8 cellular contexts compared by ENCODE assay signal in the genomic region with DNA sequence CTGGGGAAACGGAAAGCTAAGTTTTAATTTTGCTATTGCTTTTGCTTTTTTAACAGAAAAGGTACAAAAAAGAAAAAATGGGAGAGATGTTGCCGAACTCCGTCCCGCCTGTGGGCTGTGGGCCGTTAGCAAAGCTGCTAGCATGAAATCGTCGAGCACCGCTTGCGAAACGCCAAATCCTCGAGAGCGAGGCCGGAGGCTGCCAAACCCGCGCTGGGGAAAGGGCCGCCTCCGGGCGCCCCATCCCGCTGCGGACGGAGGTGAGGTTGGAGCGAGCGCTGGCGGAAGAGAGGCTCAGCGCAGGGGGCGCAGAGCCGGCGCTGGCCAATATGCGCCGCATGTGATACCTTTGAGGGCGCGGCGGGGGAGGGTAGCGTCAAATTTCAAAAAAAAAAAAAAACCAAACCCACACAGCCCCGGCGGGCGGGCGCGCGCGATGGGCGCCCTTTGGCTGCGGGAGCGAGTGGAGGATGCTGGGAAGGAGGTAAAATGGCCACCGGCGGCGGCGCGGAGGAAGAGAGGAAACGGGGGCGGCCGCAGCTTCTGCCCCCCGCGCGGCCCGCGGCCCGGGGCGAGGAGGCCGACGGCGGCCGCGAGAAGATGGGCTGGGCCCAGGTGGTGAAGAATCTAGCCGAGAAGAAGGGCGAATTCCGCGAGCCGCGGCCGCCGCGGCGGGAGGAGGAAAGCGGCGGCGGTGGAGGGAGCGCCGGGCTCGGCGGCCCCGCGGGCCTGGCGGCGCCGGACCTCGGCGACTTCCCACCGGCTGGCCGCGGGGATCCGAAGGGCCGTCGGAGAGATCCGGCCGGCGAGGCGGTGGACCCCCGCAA. TPM values are rescaled to one million over a fixed set of nuclear protein-coding genes. Genes with fewer than 3 reads are reported as not detected.
DNase-seq lines count a peak whose midpoint lies in the region; ATAC-seq, FAIRE-seq and TF ChIP-seq lines count a peak whose summit lies in the region.

A gene with protein sequence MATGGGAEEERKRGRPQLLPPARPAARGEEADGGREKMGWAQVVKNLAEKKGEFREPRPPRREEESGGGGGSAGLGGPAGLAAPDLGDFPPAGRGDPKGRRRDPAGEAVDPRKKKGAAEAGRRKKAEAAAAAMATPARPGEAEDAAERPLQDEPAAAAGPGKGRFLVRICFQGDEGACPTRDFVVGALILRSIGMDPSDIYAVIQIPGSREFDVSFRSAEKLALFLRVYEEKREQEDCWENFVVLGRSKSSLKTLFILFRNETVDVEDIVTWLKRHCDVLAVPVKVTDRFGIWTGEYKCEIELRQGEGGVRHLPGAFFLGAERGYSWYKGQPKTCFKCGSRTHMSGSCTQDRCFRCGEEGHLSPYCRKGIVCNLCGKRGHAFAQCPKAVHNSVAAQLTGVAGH (plus strand): TSS at position 473 of the 827 bp plus-strand sequence. CDS start 17 bp downstream, at position 490.

- H3K79me2 ChIP-seq in keratinocyte (ENCODE audit: control insufficient read depth, insufficient read depth, low read length): peaks cover 19% of the 10 kb centered on the region

- peaks cover 35% of the 10 kb centered on the region for H3K4me1 ChIP-seq in keratinocyte (ENCODE audit: control insufficient read depth, extremely low read depth, insufficient read depth, low read length)

- peak within 1 kb of the TSS; percentile 61 to 73 (median 71) for H3K4me3 ChIP-seq in keratinocyte (ENCODE audit: control insufficient read depth in 2 of 3, extremely low read depth in 1 of 3, insufficient read depth in 2 of 3, low read depth in 1 of 3, low read length in 3 of 3)

- H2AFZ ChIP-seq in keratinocyte (ENCODE audit: control insufficient read depth, low read length): peak within 1 kb of the TSS; percentile 49

- no peaks in the 10 kb centered on the region for H3K9me3 Mint-ChIP-seq in central memory CD8-positive, alpha-beta T cell

- FAIRE-seq in keratinocyte (lab: Jason Lieb, UNC): no peak

- no peaks in the 10 kb centered on the region for H3K9me3 ChIP-seq in keratinocyte (ENCODE audit: control insufficient read depth, low read depth, low read length)

- no peaks in the 10 kb centered on the region for H3K9me1 ChIP-seq in keratinocyte (ENCODE audit: control insufficient read depth, extremely low read depth, insufficient read depth, low read length)

- peak; percentile 90 to 93 for DNase-seq in AML-193 (lab: John Stamatoyannopoulos, UW)
- DNase-seq in NCI-H345 (lab: John Stamatoyannopoulos, UW): peak; percentile 94
- DNase-seq in central memory CD8-positive, alpha-beta T cell (ENCODE audit: low spot score in 2 of 2): peak; percentile 67 to 71
- DNase-seq in keratinocyte (ENCODE audit: low read depth, low spot score): no peak
- DNase-seq in stimulated activated CD4-positive, alpha-beta T cell treated with anti-CD3 and anti-CD28 coated beads, Interleukin-15, amount 100 ng/mL, for 1 hour (ENCODE audit: low read depth in 1 of 2, low spot score in 1 of 2): peak; percentile 66 to 75

- no peaks in the 10 kb centered on the region for H4K20me1 ChIP-seq in keratinocyte (ENCODE audit: control insufficient read depth, extremely low read depth, insufficient read depth, low read length)

- H3K4me2 ChIP-seq in keratinocyte (ENCODE audit: control insufficient read depth, extremely low read depth, insufficient read depth, low read depth, low read length): peak within 1 kb of the TSS; percentile 89

- no peaks in the 10 kb centered on the region for H3K27me3 ChIP-seq in keratinocyte (ENCODE audit: control insufficient read depth, extremely low read depth, insufficient read depth, low read length)

- H3K4me3 Mint-ChIP-seq in central memory CD8-positive, alpha-beta T cell: peak within 1 kb of the TSS; percentile 98

- ATAC-seq in GM19023 (IDR thresholded peaks at IDR 0.05; ENCODE audit: unreplicated experiment) (peak; percentile 80), HG03280 (IDR thresholded peaks at IDR 0.05; ENCODE audit: unreplicated experiment) (peak; percentile 81)
- ATAC-seq in activated CD4-positive, CD25-positive, alpha-beta regulatory T cell treated with anti-CD3 and anti-CD28 coated beads, Interleukin-2, amount 50 U/mL, for 24 hours: peak; percentile 88 to 89
- peak; percentile 84 for ATAC-seq in central memory CD8-positive, alpha-beta T cell (replicated peaks; ENCODE audit: extremely low read depth, poor library complexity, severe bottlenecking)

- dilution Hi-C loops in keratinocyte (cut with MboI; ENCODE audit: extremely low pct_ligation_motif_present, low sequenced_read_pairs): no loop called here

- peaks cover 40% of the 10 kb centered on the region for H3K4me1 Mint-ChIP-seq in central memory CD8-positive, alpha-beta T cell

- peaks cover 15% of the 10 kb centered on the region for H3K36me3 Mint-ChIP-seq in central memory CD8-positive, alpha-beta T cell (ENCODE audit: insufficient read depth)

- H3K9ac ChIP-seq in keratinocyte (ENCODE audit: control insufficient read depth, extremely low read depth, insufficient read depth, low read length): peak within 1 kb of the TSS; percentile 88

- H3K36me3 ChIP-seq in keratinocyte (ENCODE audit: control insufficient read depth in 2 of 2, extremely low read depth in 1 of 2, insufficient read depth in 2 of 2, low read length in 2 of 2): no peaks in the 10 kb centered on the region

- H3K27ac Mint-ChIP-seq in central memory CD8-positive, alpha-beta T cell (ENCODE audit: low read depth): peak within 1 kb of the TSS; percentile 99

- peak in 1 of 3 experiments; percentile 20 for TF ChIP-seq CTCF in keratinocyte (optimal IDR thresholded peaks at IDR 0.05 in 1 of 3, IDR thresholded peaks at IDR 0.05 in 1 of 3, conservative IDR thresholded peaks at IDR 0.05 in 1 of 3; ENCODE audit: extremely low read depth in 1 of 3, insufficient read depth in 2 of 3, low read length in 3 of 3)

- peak within 1 kb of the TSS; percentile 76 for H3K27ac ChIP-seq in keratinocyte (ENCODE audit: control insufficient read depth, insufficient read depth, low read length)

- H3K27me3 Mint-ChIP-seq in central memory CD8-positive, alpha-beta T cell: no peaks in the 10 kb centered on the region

RNA-seq across cellular contexts. Expression of the gene that starts here (rescaled TPM):
- 4.9 to 6.8 TPM (median 5.7 TPM) in 3 replicates for polyA plus RNA-seq in keratinocyte
- 1.8 TPM for polyA plus RNA-seq in keratinocyte (2011; ENCODE audit: low read depth)
- 3.5 and 4.4 TPM in 2 replicates for polyA plus RNA-seq in keratinocyte (2011; cell fraction: cytosol; rRNA removed)
- polyA plus RNA-seq in keratinocyte (2011; cell fraction: nucleus; rRNA removed): 6.5 and 6.8 TPM in 2 replicates
- 3.7 and 5.9 TPM in 2 replicates for polyA plus RNA-seq in keratinocyte (2012; ENCODE audit: low replicate concordance)
- polyA minus RNA-seq in keratinocyte: 3.6 to 5.8 TPM (median 3.7 TPM) in 3 replicates
- 8.1 TPM for polyA minus RNA-seq in keratinocyte (2011; cell fraction: cytosol; rRNA and poly(A)+ RNA removed)
- polyA minus RNA-seq in keratinocyte (2011; cell fraction: nucleus; rRNA and poly(A)+ RNA removed): 3.7 and 4.0 TPM in 2 replicates
